21 cellular contexts compared by ENCODE assay signal in genomic region chr2:106970471-106971261, GRCh38.
DNase-seq lines count a peak whose midpoint lies in the region; ATAC-seq, FAIRE-seq and TF ChIP-seq lines count a peak whose summit lies in the region.
"Had no signal": no experiment of that assay in that cellular context is flagged by ENCODE, and none has a peak within 500 bp of the region (broad histone marks: within the 10 kb centered on the region; RNA-seq: fewer than 3 reads in every experiment).

No MANE protein-coding gene starts in this region.

- DNase-seq in A549 (ENCODE audit: low read depth in 1 of 2, low spot score in 1 of 2) (peak; percentile 10 to 75), NCI-H226 (peak; percentile 47), bronchial epithelial cell (ENCODE audit: low read depth) (peak; percentile 60), foreskin keratinocyte (peak in 1 of 2 donors; percentile 3)
- DNase-seq in activated CD8-positive, alpha-beta T cell treated with anti-CD3 and anti-CD28 coated beads for 36 hours = no peak
- DNase-seq: 8988T; anterior cingulate cortex; DMS79 treated with DMSO at 0.1 percent for 48 hours; left cardiac atrium; NCI-H1694; SHP77 treated with DMSO at 0.1 percent for 48 hours; stimulated activated naive CD8-positive, alpha-beta T cell treated with anti-CD3 and anti-CD28 coated beads, Interleukin-15, Interleukin-2, amounts not matched to agents 100 U/mL and 50 U/mL, for 24 hours; T-helper 2 cell; transverse colon had no signal

- FAIRE-seq in A549 (lab: Jason Lieb, UNC) (no peak), bronchial epithelial cell (lab: Jason Lieb, UNC) (no peak)
- FAIRE-seq: HepG2 had no signal

- ATAC-seq in A549 (peak; percentile 96 to 97), foreskin keratinocyte (peak; percentile 55), HG03571 (IDR thresholded peaks at IDR 0.05; ENCODE audit: unreplicated experiment) (no peak), HG02798 (IDR thresholded peaks at IDR 0.05; ENCODE audit: poor library complexity, unreplicated experiment) (no peak), HG03025 (IDR thresholded peaks at IDR 0.05; ENCODE audit: low FRiP score, unreplicated experiment) (no peak)
- ATAC-seq in activated CD8-positive, alpha-beta T cell treated with anti-CD3 and anti-CD28 coated beads for 36 hours = no peak
- ATAC-seq: HepG2; left cardiac atrium; stimulated activated naive CD8-positive, alpha-beta T cell treated with anti-CD3 and anti-CD28 coated beads, Interleukin-15, Interleukin-2, amounts not matched to agents 100 U/mL and 50 U/mL, for 24 hours had no signal

- no peak for TF ChIP-seq POLR2A in A549 (IDR thresholded peaks at IDR 0.05; ENCODE audit: low read length)

- no peak overlapping the region for H3K27ac Mint-ChIP-seq in activated CD8-positive, alpha-beta T cell treated with anti-CD3 and anti-CD28 coated beads for 36 hours
- H3K27ac Mint-ChIP-seq: mesothelial cell of epicardium, neural progenitor cell had no signal

- CTCF ChIA-PET in A549 (lab: Yijun Ruan, JAX) = interaction anchor here (0.7 to 1.3 kb wide), 3 partner anchors 8 to 1119 kb away, joined by 3 to 4 read pairs (median 3); no protein-coding TSS in a partner anchor
- CTCF ChIA-PET in activated CD8-positive, alpha-beta T cell treated with anti-CD3 and anti-CD28 coated beads for 36 hours (lab: Charles Lee) = interaction anchor here (0.6 kb wide), 1 partner anchor 21 kb away, joined by 3 read pairs; no protein-coding TSS in a partner anchor

- H3K9me3 Mint-ChIP-seq in activated CD8-positive, alpha-beta T cell treated with anti-CD3 and anti-CD28 coated beads for 36 hours = no peaks in the 10 kb centered on the region
- H3K9me3 Mint-ChIP-seq: mesothelial cell of epicardium, neural progenitor cell had no signal

- intact Hi-C loops in activated CD8-positive, alpha-beta T cell treated with anti-CD3 and anti-CD28 coated beads for 36 hours (cut with micrococcal nuclease) = no loop called here

- no peak overlapping the region for H3K4me3 ChIP-seq in A549
- no peak overlapping the region for H3K4me3 ChIP-seq in bronchial epithelial cell (ENCODE audit: low read depth, low read length)
- H3K4me3 ChIP-seq: coronary artery, neural progenitor cell, transverse colon had no signal

- H3K27me3 ChIP-seq in bronchial epithelial cell (ENCODE audit: control insufficient read depth, insufficient read depth, low read length) = no peaks in the 10 kb centered on the region
- no peaks in the 10 kb centered on the region for H3K27me3 ChIP-seq in foreskin keratinocyte
- H3K27me3 ChIP-seq: neural progenitor cell, transverse colon had no signal

- H3K4me3 Mint-ChIP-seq in activated CD8-positive, alpha-beta T cell treated with anti-CD3 and anti-CD28 coated beads for 36 hours = no peak overlapping the region
- H3K4me3 Mint-ChIP-seq: mesothelial cell of epicardium, neural progenitor cell had no signal

- POLR2A ChIA-PET in A549 (lab: Yijun Ruan, JAX) = no interaction called here
- POLR2A ChIA-PET in activated CD8-positive, alpha-beta T cell treated with anti-CD3 and anti-CD28 coated beads for 36 hours (lab: Charles Lee) = no interaction called here

- H3K9me3 ChIP-seq in A549 = no peaks in the 10 kb centered on the region
- H3K9me3 ChIP-seq: transverse colon had no signal

- peak in 1 of 2 experiments; percentile 37; a peak in 2 of 5 replicates for TF ChIP-seq RAD21 in A549 (conservative IDR thresholded peaks at IDR 0.05 in 1 of 2, IDR thresholded peaks at IDR 0.05 in 1 of 2)

- H3K27ac ChIP-seq in A549 (peak overlapping the region; percentile 78 to 82), foreskin keratinocyte (no peak overlapping the region)
- H3K27ac ChIP-seq: coronary artery, neural progenitor cell, transverse colon had no signal

- peak; percentile 40 to 53; a peak in 2 of 5 replicates for TF ChIP-seq EP300 in A549 (IDR thresholded peaks at IDR 0.05)

- peak overlapping the region; percentile 54 for H3K4me2 ChIP-seq in A549
- H3K4me2 ChIP-seq: neural progenitor cell had no signal

- H3K27me3 Mint-ChIP-seq in activated CD8-positive, alpha-beta T cell treated with anti-CD3 and anti-CD28 coated beads for 36 hours = no peaks in the 10 kb centered on the region

- H3K4me1 ChIP-seq in A549 = peaks cover 24% of the 10 kb centered on the region
- H3K4me1 ChIP-seq in foreskin keratinocyte = no peaks in the 10 kb centered on the region
- H3K4me1 ChIP-seq: neural progenitor cell, transverse colon had no signal

- 3% methylated on average over 5 of the region's 5 CpGs for WGBS in A549 (ENCODE audit: missing lambda C conversion rate)

- no peaks in the 10 kb centered on the region for H3K36me3 Mint-ChIP-seq in activated CD8-positive, alpha-beta T cell treated with anti-CD3 and anti-CD28 coated beads for 36 hours (ENCODE audit: low read depth)
- H3K36me3 Mint-ChIP-seq: mesothelial cell of epicardium, neural progenitor cell had no signal

- H3K4me1 Mint-ChIP-seq in activated CD8-positive, alpha-beta T cell treated with anti-CD3 and anti-CD28 coated beads for 36 hours (ENCODE audit: low read depth) = no peaks in the 10 kb centered on the region
- H3K4me1 Mint-ChIP-seq: mesothelial cell of epicardium, neural progenitor cell had no signal

- TF ChIP-seq CTCF in A549 (IDR thresholded peaks at IDR 0.05) (no peak), bronchial epithelial cell (IDR thresholded peaks at IDR 0.05; ENCODE audit: insufficient read depth, low read length, severe bottlenecking) (no peak), foreskin keratinocyte (conservative IDR thresholded peaks at IDR 0.05) (no peak)
- TF ChIP-seq CTCF in activated CD8-positive, alpha-beta T cell treated with anti-CD3 and anti-CD28 coated beads for 36 hours (IDR thresholded peaks at IDR 0.05) = no peak

- no peaks in the 10 kb centered on the region for H3K36me3 ChIP-seq in bronchial epithelial cell (ENCODE audit: control insufficient read depth, insufficient read depth, low read length)
- H3K36me3 ChIP-seq: neural progenitor cell, transverse colon had no signal

TF ChIP-seq in A549, 52 proteins besides CTCF, POLR2A, EP300 and RAD21:
- TF ChIP-seq RNF2 (IDR thresholded peaks at IDR 0.05; ENCODE audit: borderline replicate concordance, low read depth) (no peak), MAX (IDR thresholded peaks at IDR 0.05) (peak; percentile 75), ZC3H11A (IDR thresholded peaks at IDR 0.05) (no peak), JUNB (IDR thresholded peaks at IDR 0.05) (peak; percentile 88), NPAS2 (CRISPR knock-in tag; IDR thresholded peaks at IDR 0.05; ENCODE audit: borderline replicate concordance) (no peak), ELK1 (IDR thresholded peaks at IDR 0.05; ENCODE audit: low read depth, low read length) (no peak), CEBPB (IDR thresholded peaks at IDR 0.05) (peak; percentile 74 to 86; a peak in 3 of 4 replicates), FOSL2 (IDR thresholded peaks at IDR 0.05) (peak; percentile 78), FOSL2 (CRISPR knock-in tag; IDR thresholded peaks at IDR 0.05) (peak; percentile 81), GATA3 (IDR thresholded peaks at IDR 0.05; ENCODE audit: borderline replicate concordance) (peak; percentile 74; the same call in 1 of the 2 replicates), HOXB13 (CRISPR knock-in tag; IDR thresholded peaks at IDR 0.05; ENCODE audit: low read depth) (no peak; the same call in 1 of the 2 replicates), TP53 (CRISPR knock-in tag; IDR thresholded peaks at IDR 0.05) (no peak), JUN (IDR thresholded peaks at IDR 0.05) (peak in 1 of 2 experiments; percentile 43; a peak in 2 of 5 replicates), FOXS1 (CRISPR knock-in tag; IDR thresholded peaks at IDR 0.05) (no peak), USF2 (IDR thresholded peaks at IDR 0.05) (peak; percentile 25; the same call in 1 of the 2 replicates), ATOH8 (CRISPR knock-in tag; IDR thresholded peaks at IDR 0.05; ENCODE audit: low read depth) (0 out of 2 replicates have a peak, but pooled peaks have one; percentile 65)

Comparison
In these comparisons a context has a peak if more than half of its experiments do, and no peak if none do; other contexts are left out.
1. ATAC-seq: peak in A549 (2 of 2) and foreskin keratinocyte (single experiment); none in HG03571 (single experiment), HG02798 (single experiment), HG03025 (single experiment) and activated CD8-positive, alpha-beta T cell treated with anti-CD3 and anti-CD28 coated beads for 36 hours (single experiment).